9 cellular contexts compared by ENCODE assay signal in genomic region chr2:134232868-134233732, GRCh38. TPM values are rescaled to one million over a fixed set of nuclear protein-coding genes. Genes with fewer than 3 reads are reported as not detected.
DNase-seq lines count a peak whose midpoint lies in the region; ATAC-seq, FAIRE-seq and TF ChIP-seq lines count a peak whose summit lies in the region.
"Had no signal": no experiment of that assay in that cellular context is flagged by ENCODE, and none has a peak within 500 bp of the region (broad histone marks: within the 10 kb centered on the region; RNA-seq: fewer than 3 reads in every experiment).

No MANE protein-coding gene starts in this region.

- POLR2A ChIA-PET in GM12878 (lab: Charles Lee), result interaction anchor here (1.0 kb wide), 1 partner anchor 17 kb away, joined by 3 read pairs; no protein-coding TSS in a partner anchor

- peak overlapping the region; percentile 72 for H3K4me2 ChIP-seq in GM12878 (ENCODE audit: control insufficient read depth, insufficient read depth)

- CTCF ChIA-PET in GM12878 (lab: Yijun Ruan, JAX), result interaction anchor here (3.0 to 4.1 kb wide), 4 partner anchors 11 to 179 kb away, joined by 12 to 38 read pairs (median 19); no protein-coding TSS in a partner anchor

- H3K4me3 ChIP-seq in GM12878 (peak overlapping the region; percentile 19), urinary bladder (ENCODE audit: low read depth, low read length) (no peak overlapping the region)

- TF ChIP-seq RAD21 in GM12878 (IDR thresholded peaks at IDR 0.05; ENCODE audit: insufficient read depth, low read depth, low read length), result no peak

- TF ChIP-seq EP300 in GM12878 (IDR thresholded peaks at IDR 0.05; ENCODE audit: borderline replicate concordance in 1 of 2, control insufficient read depth in 1 of 2, low read depth in 2 of 2, low read length in 2 of 2), result 0 out of 4 replicates have a peak, but pooled peaks have one; percentile 4 to 22

- no TSS peak for BruUV-seq in GM12878 (replicated peaks; lab: Mats Ljungman, UMichigan)

- 27% methylated on average over 2 of the region's 2 CpGs for WGBS in GM12878 (ENCODE audit: insufficient coverage, insufficient replicate concordance, low lambda C conversion rate, missing lambda C conversion rate)
- 86% methylated on average over 2 of the region's 2 CpGs for WGBS in urinary bladder

- in situ Hi-C loops in GM12878 (cut with MboI), result no loop called here

- ATAC-seq in GM21381 (IDR thresholded peaks at IDR 0.05; ENCODE audit: unreplicated experiment) (peak; percentile 41), HG03575 (IDR thresholded peaks at IDR 0.05; ENCODE audit: extremely low read depth, insufficient number of reproducible peaks, low FRiP score, unreplicated experiment) (peak; percentile 31), GM12878 (peak; percentile 59)

- 0 out of 6 replicates have a peak, but pooled peaks of 2 of the 3 experiments have one; percentile 6 to 17 for TF ChIP-seq CTCF in GM12878 (IDR thresholded peaks at IDR 0.05 in 2 of 3, conservative IDR thresholded peaks at IDR 0.05 in 1 of 3; ENCODE audit: control insufficient read depth in 2 of 3, extremely low read depth in 1 of 3, insufficient read depth in 1 of 3, low read depth in 3 of 3, low read length in 3 of 3)

- intact Hi-C loops in GM12878 (cut with micrococcal nuclease; ENCODE audit: unreplicated experiment), result loop anchor here (2.0 to 10.0 kb wide), 4 partner anchors 50 to 278 kb away; no protein-coding TSS in a partner anchor

- H3K9me3 ChIP-seq in GM12878 (replicated peaks; ENCODE audit: control insufficient read depth, insufficient read depth, low read length), result peaks cover 8% of the 10 kb centered on the region

- SMC1A ChIA-PET in GM12878 (lab: Charles Lee; ENCODE audit: uncharacterized antibody, unreplicated experiment), result interaction anchor here (1.0 to 3.0 kb wide), 8 partner anchors 10 to 178 kb away, joined by 3 to 17 read pairs (median 9); no protein-coding TSS in a partner anchor

- RAD21 ChIA-PET in GM12878 (lab: Charles Lee; ENCODE audit: unreplicated experiment), result interaction anchor here (1.4 kb wide), 2 partner anchors 12 to 25 kb away, joined by 3 to 4 read pairs; no protein-coding TSS in a partner anchor

- H4K20me1 ChIP-seq in GM12878 (ENCODE audit: control insufficient read depth, insufficient read depth), result no peaks in the 10 kb centered on the region

- FAIRE-seq in GM12878 (lab: Jason Lieb, UNC), result peak; percentile 23
- FAIRE-seq: endometrium had no signal

- peak overlapping the region; percentile 27 for H3K9ac ChIP-seq in GM12878 (ENCODE audit: control insufficient read depth, insufficient read depth, low read length)

- TF ChIP-seq POLR2A in GM12878 (IDR thresholded peaks at IDR 0.05; ENCODE audit: low read depth, low read length), result no peak

- H3K36me3 ChIP-seq in GM12878 (ENCODE audit: control insufficient read depth in 2 of 2, insufficient read depth in 2 of 2, low read length in 1 of 2), result peaks cover 0 to 3% of the 10 kb centered on the region in 2 experiments; a peak in 2 of 4 replicates
- no peaks in the 10 kb centered on the region for H3K36me3 ChIP-seq in urinary bladder (ENCODE audit: insufficient read depth)

- H3K27ac ChIP-seq in GM12878 (ENCODE audit: control insufficient read depth, insufficient read depth) (peak overlapping the region; percentile 83), urinary bladder (ENCODE audit: low read depth) (peak overlapping the region; percentile 23)

- H3K4me1 ChIP-seq in GM12878 (ENCODE audit: control insufficient read depth, insufficient read depth, low read length), result peaks cover 72% of the 10 kb centered on the region
- H3K4me1 ChIP-seq in urinary bladder (ENCODE audit: insufficient read depth), result peaks cover 3% of the 10 kb centered on the region

- H2AFZ ChIP-seq in GM12878 (ENCODE audit: control insufficient read depth, low read depth, low read length), result no peak overlapping the region

- DNase-seq in ELR (ENCODE audit: low read depth) (peak; percentile 31), GM12878 (ENCODE audit: low read depth, low spot score) (no peak), inferior parietal cortex (ENCODE audit: extremely low spot score) (no peak), DMS53 treated with DMSO at 0.1 percent for 48 hours (lab: John Stamatoyannopoulos, UW; ENCODE audit: unreplicated experiment) (no peak), foreskin melanocyte (no peak)

- H3K27me3 ChIP-seq in GM12878 (replicated peaks in 1 of 2; ENCODE audit: control insufficient read depth in 2 of 2, insufficient read depth in 2 of 2, low read length in 1 of 2), result no peaks in the 10 kb centered on the region

- peaks cover 81% of the 10 kb centered on the region for H3K79me2 ChIP-seq in GM12878 (ENCODE audit: control insufficient read depth, insufficient read depth, low read length)

TF ChIP-seq in GM12878, 131 proteins besides CTCF, POLR2A, EP300 and RAD21 (continues in another document):
- TF ChIP-seq FOXM1 (IDR thresholded peaks at IDR 0.05; ENCODE audit: low read depth, low read length), result no peak; the same call in 1 of the 2 replicates
- TF ChIP-seq TCF7 (IDR thresholded peaks at IDR 0.05; ENCODE audit: borderline replicate concordance), result no peak
- no peak; the same call in 1 of the 2 replicates for TF ChIP-seq IKZF1 (conservative IDR thresholded peaks at IDR 0.05)
- TF ChIP-seq SKIL (IDR thresholded peaks at IDR 0.05; ENCODE audit: low read depth, poor library complexity, severe bottlenecking), result peak; percentile 12
- no peak for TF ChIP-seq JUNB (IDR thresholded peaks at IDR 0.05)
- no peak for TF ChIP-seq ZBTB33 (IDR thresholded peaks at IDR 0.05)
- TF ChIP-seq NRF1 (conservative IDR thresholded peaks at IDR 0.05; ENCODE audit: low read depth, low read length), result no peak
- TF ChIP-seq JUND (IDR thresholded peaks at IDR 0.05; ENCODE audit: low read depth, low read length), result no peak
- no peak for TF ChIP-seq LARP7 (IDR thresholded peaks at IDR 0.05)
- no peak for TF ChIP-seq POLR2AphosphoS5 (IDR thresholded peaks at IDR 0.05; ENCODE audit: low read length)
- TF ChIP-seq IKZF2 (IDR thresholded peaks at IDR 0.05), result peak in 1 of 2 experiments; percentile 61
- TF ChIP-seq ZNF384 (IDR thresholded peaks at IDR 0.05; ENCODE audit: borderline replicate concordance, low read depth, low read length), result peak; percentile 32; the same call in 1 of the 2 replicates

RNA-seq across cellular contexts. Expression of gene MGAT5, which starts 20.8 kb away (rescaled TPM):
- 135 and 137 TPM in 2 replicates for total RNA-seq in GM12878 (2013; cell fraction: nucleolus; rRNA removed)
- total RNA-seq in GM12878 (2014; rRNA removed), result 54.3 and 54.6 TPM in 2 replicates
- total RNA-seq in GM12878 (2014; rRNA removed; fragmentation: Illumina TruSeq; extraction: Trizol), result 53.7 and 54.0 TPM in 2 replicates
- 104 and 109 TPM in 2 replicates for total RNA-seq in GM12878 (2021)
- polyA plus RNA-seq in GM12878 (2011; ENCODE audit: low read depth), result 32.2 TPM
- polyA plus RNA-seq in GM12878 (2011; rRNA removed), result 30.1 and 31.5 TPM in 2 replicates
- 34.4 and 35.9 TPM in 2 replicates for polyA plus RNA-seq in GM12878 (2011; cell fraction: cytosol; rRNA removed)
- 27.6 and 27.9 TPM in 2 replicates for polyA plus RNA-seq in GM12878 (2011; cell fraction: nucleus; rRNA removed)
- 33.0 and 39.4 TPM in 2 replicates for polyA plus RNA-seq in GM12878 (2012)
- polyA plus RNA-seq in GM12878 (2014; fragmentation: Illumina TruSeq; extraction: Trizol), result 55.3 and 58.4 TPM in 2 replicates
- polyA plus RNA-seq in GM12878 (2014; fragmentation: Nextera tagmentation; extraction: Ambion mirVana), result 1 to 10 TPM; 9.1 to 9.8 TPM
- 40.2 and 40.9 TPM in 2 replicates for polyA plus RNA-seq in GM12878 (2014; rRNA removed)
- polyA plus RNA-seq in GM12878 (2016; fragmentation: Nextera tagmentation; extraction: Ambion mirVana), result 1 to 10 TPM; 4.9 to 6.3 TPM
- 126 and 130 TPM in 2 replicates for polyA minus RNA-seq in GM12878 (2011; rRNA and poly(A)+ RNA removed)
- 31.1 and 35.7 TPM in 2 replicates for polyA minus RNA-seq in GM12878 (2011; cell fraction: cytosol; rRNA and poly(A)+ RNA removed)
- polyA minus RNA-seq in GM12878 (2011; cell fraction: nucleus; rRNA and poly(A)+ RNA removed), result 117 and 129 TPM in 2 replicates
- 49.4 TPM for total RNA-seq in urinary bladder
- polyA plus RNA-seq in urinary bladder, result 17.0 TPM
